ENCODE assay signal across 8 cellular contexts in genomic region chr9:137241490-137242328, GRCh38. TPM values are rescaled to one million over a fixed set of nuclear protein-coding genes. Genes with fewer than 3 reads are reported as not detected.
DNase-seq lines count a peak whose midpoint lies in the region; ATAC-seq and TF ChIP-seq lines count a peak whose summit lies in the region.

No MANE protein-coding gene starts in this region.

- peak overlapping the region; percentile 94 for H3K4me3 ChIP-seq in Loucy (ENCODE audit: low read length, poor library complexity, severe bottlenecking)

- H3K27me3 ChIP-seq in Loucy (ENCODE audit: insufficient read depth, low read length, poor library complexity, severe bottlenecking), result no peaks in the 10 kb centered on the region

- peak; percentile 46 for ATAC-seq in stimulated activated memory B cell treated with anti-CD40 and anti-IgM and Interleukin-4, amounts not matched to agents 10 μg/mL and 1 μg/mL and 100 μg/mL, for 72 hours

- no peak overlapping the region for H2AFZ ChIP-seq in Loucy (ENCODE audit: low read length)

- no peaks in the 10 kb centered on the region for H3K9me3 Mint-ChIP-seq in endothelial cell (ENCODE audit: unreplicated experiment)
- no peaks in the 10 kb centered on the region for H3K9me3 Mint-ChIP-seq in stimulated activated memory B cell treated with anti-CD40 and anti-IgM and Interleukin-4, amounts not matched to agents 10 μg/mL and 1 μg/mL and 100 μg/mL, for 72 hours

- no peak overlapping the region for H3K27ac Mint-ChIP-seq in endothelial cell (ENCODE audit: unreplicated experiment)
- H3K27ac Mint-ChIP-seq in stimulated activated memory B cell treated with anti-CD40 and anti-IgM and Interleukin-4, amounts not matched to agents 10 μg/mL and 1 μg/mL and 100 μg/mL, for 72 hours, result peak overlapping the region; percentile 69

- H3K79me2 ChIP-seq in Loucy (ENCODE audit: insufficient read depth, low read length), result peaks cover 51% of the 10 kb centered on the region

- H3K4me2 ChIP-seq in Loucy (ENCODE audit: low read depth, low read length, poor library complexity, severe bottlenecking), result peak overlapping the region; percentile 95

- peaks cover 24% of the 10 kb centered on the region for H4K20me1 ChIP-seq in Loucy (ENCODE audit: insufficient read depth, low read length, poor library complexity, severe bottlenecking)

- TF ChIP-seq CTCF in Loucy (conservative IDR thresholded peaks at IDR 0.05; ENCODE audit: low read length) (no peak), endothelial cell (IDR thresholded peaks at IDR 0.05; ENCODE audit: unreplicated experiment) (no peak)

- peaks cover 21% of the 10 kb centered on the region; the same call in 1 of the 2 replicates for H3K36me3 ChIP-seq in Loucy (ENCODE audit: insufficient read depth, low read length)

- H3F3A ChIP-seq in Loucy (ENCODE audit: low read depth), result 0 out of 2 replicates have a peak, but pooled peaks cover 6% of the 10 kb centered on the region

- H3K9me2 ChIP-seq in Loucy (replicated peaks; ENCODE audit: low read depth, low read length), result no peaks in the 10 kb centered on the region

- H3K4me1 Mint-ChIP-seq in endothelial cell (ENCODE audit: unreplicated experiment), result peaks cover 27% of the 10 kb centered on the region
- H3K4me1 Mint-ChIP-seq in stimulated activated memory B cell treated with anti-CD40 and anti-IgM and Interleukin-4, amounts not matched to agents 10 μg/mL and 1 μg/mL and 100 μg/mL, for 72 hours, result peaks cover 54% of the 10 kb centered on the region

- no peaks in the 10 kb centered on the region for H3K9me3 ChIP-seq in Loucy (ENCODE audit: insufficient read depth, low read depth, low read length)

- peaks cover 38% of the 10 kb centered on the region for H3K4me1 ChIP-seq in Loucy (ENCODE audit: insufficient read depth, low read length, poor library complexity, severe bottlenecking)

- peak overlapping the region; percentile 92 for H3K4me3 Mint-ChIP-seq in endothelial cell (ENCODE audit: unreplicated experiment)
- H3K4me3 Mint-ChIP-seq in stimulated activated memory B cell treated with anti-CD40 and anti-IgM and Interleukin-4, amounts not matched to agents 10 μg/mL and 1 μg/mL and 100 μg/mL, for 72 hours, result peak overlapping the region; percentile 86

- peaks cover 11% of the 10 kb centered on the region for H3K36me3 Mint-ChIP-seq in endothelial cell (ENCODE audit: low read depth, unreplicated experiment)
- H3K36me3 Mint-ChIP-seq in stimulated activated memory B cell treated with anti-CD40 and anti-IgM and Interleukin-4, amounts not matched to agents 10 μg/mL and 1 μg/mL and 100 μg/mL, for 72 hours, result peaks cover 16% of the 10 kb centered on the region

- peak; percentile 71 for DNase-seq in NK-92 treated with Interleukin-12 subunit alpha and Interleukin-12 subunit beta, amount 100 ng/mL, for 24 hours (lab: John Stamatoyannopoulos, UW)
- DNase-seq in NK-92 (lab: John Stamatoyannopoulos, UW; ENCODE audit: unreplicated experiment) (no peak), endothelial cell (ENCODE audit: low spot score) (no peak), myocyte (ENCODE audit: low read depth) (peak; percentile 50), globus pallidus (ENCODE audit: low spot score) (no peak)
- DNase-seq in activated CD8-positive, alpha-beta memory T cell treated with anti-CD3 and anti-CD28 coated beads for 4 hours (ENCODE audit: low read depth in 2 of 2), result peak; percentile 54 to 60

- H3K9ac ChIP-seq in Loucy (ENCODE audit: low read depth, low read length, poor library complexity, severe bottlenecking), result peak overlapping the region; percentile 96

- H3K27me3 Mint-ChIP-seq in endothelial cell (ENCODE audit: unreplicated experiment), result peaks cover 18% of the 10 kb centered on the region
- no peaks in the 10 kb centered on the region for H3K27me3 Mint-ChIP-seq in stimulated activated memory B cell treated with anti-CD40 and anti-IgM and Interleukin-4, amounts not matched to agents 10 μg/mL and 1 μg/mL and 100 μg/mL, for 72 hours

RNA-seq across cellular contexts. Expression of gene TUBB4B, which starts 0.6 kb away (rescaled TPM):
- total RNA-seq in endothelial cell (ENCODE audit: unreplicated experiment) (134 TPM), myocyte (211 and 249 TPM in 2 replicates)
- polyA plus RNA-seq in myocyte (2012), result 266 TPM

RNA-seq across cellular contexts. Expression of gene STPG3, which starts 9.4 kb away (rescaled TPM):
- not detected for total RNA-seq in endothelial cell (ENCODE audit: unreplicated experiment)
- total RNA-seq in myocyte, result not detected in 2 replicates
- polyA plus RNA-seq in myocyte (2012), result 0.42 TPM

RNA-seq across cellular contexts. Expression of gene SLC34A3, which starts 11.0 kb away (rescaled TPM):
- total RNA-seq in endothelial cell (ENCODE audit: unreplicated experiment) (not detected), myocyte (0.56 and 0.62 TPM in 2 replicates)
- polyA plus RNA-seq in myocyte (2012), result 0.30 TPM

RNA-seq across cellular contexts. Expression of gene NELFB, which starts 13.4 kb away (rescaled TPM):
- total RNA-seq in endothelial cell (ENCODE audit: unreplicated experiment) (65.6 TPM), myocyte (37.3 and 48.3 TPM in 2 replicates)
- 53.0 TPM for polyA plus RNA-seq in myocyte (2012)

RNA-seq across cellular contexts. Expression of gene RNF224, which starts 14.4 kb away (rescaled TPM):
- total RNA-seq in endothelial cell (ENCODE audit: unreplicated experiment) (not detected), myocyte (not detected in 2 replicates)
- 0.84 TPM for polyA plus RNA-seq in myocyte (2012)

Comparison
In these comparisons a context has a peak if more than half of its experiments do, and no peak if none do; other contexts are left out.
1. DNase-seq: peak in NK-92 treated with Interleukin-12 subunit alpha and Interleukin-12 subunit beta, amount 100 ng/mL, for 24 hours (single experiment), activated CD8-positive, alpha-beta memory T cell treated with anti-CD3 and anti-CD28 coated beads for 4 hours (2 of 2) and myocyte (single experiment); none in NK-92 (single experiment), endothelial cell (single experiment) and globus pallidus (single experiment).